Comparison of ENCODE assay signal across 23 cellular contexts in the genomic region with DNA sequence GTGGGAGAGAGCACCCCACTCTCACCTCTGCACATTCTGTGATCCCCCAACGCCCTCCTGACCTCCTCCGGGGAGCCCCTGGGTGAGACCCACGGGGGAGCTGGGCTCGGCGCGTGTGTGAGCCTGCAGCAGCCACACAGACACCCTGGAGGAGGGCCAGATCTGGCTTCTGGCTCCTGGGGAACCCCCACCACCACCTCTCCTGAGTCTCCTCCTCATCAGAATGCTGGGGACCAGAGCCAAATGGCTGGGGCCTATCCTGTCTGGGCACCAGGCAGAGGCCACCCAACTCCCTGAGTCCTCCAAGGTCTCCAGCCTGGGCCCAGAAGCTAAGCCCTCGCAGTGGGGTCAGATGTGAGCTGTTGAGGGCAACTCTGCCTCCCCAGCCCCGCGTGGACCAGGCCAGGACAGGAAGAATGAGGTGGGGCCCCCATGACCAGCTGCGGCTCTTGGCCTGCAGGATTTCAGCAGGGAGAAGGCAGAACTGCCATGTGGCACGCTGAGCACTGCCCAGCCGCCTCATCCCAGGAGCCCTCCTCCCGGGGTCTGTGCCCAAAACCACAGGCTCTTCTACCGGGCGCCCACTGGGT. TPM values are rescaled to one million over a fixed set of nuclear protein-coding genes. Genes with fewer than 3 reads are reported as not detected.
A peak's percentile ranks its signal among the peaks of the same experiment; 100 is the strongest.
DNase-seq lines count a peak whose midpoint lies in the region; ATAC-seq and TF ChIP-seq lines count a peak whose summit lies in the region.
"Had no signal": no experiment of that assay in that cellular context is flagged by ENCODE, and none has a peak within 500 bp of the region (broad histone marks: within the 10 kb centered on the region; RNA-seq: fewer than 3 reads in every experiment).

No MANE protein-coding gene starts in this region.

- H3K36me3 ChIP-seq in lung (ENCODE audit: control insufficient read depth in 2 of 2, insufficient read depth in 2 of 2, low read length in 2 of 2) (no peaks in the 10 kb centered on the region), skeletal muscle tissue (ENCODE audit: control insufficient read depth in 3 of 3, insufficient read depth in 3 of 3, low read length in 3 of 3) (no peaks in the 10 kb centered on the region), osteoblast (ENCODE audit: insufficient read depth, low read length) (no peaks in the 10 kb centered on the region)
- H3K36me3 ChIP-seq: colonic mucosa had no signal

- H4K20me1 ChIP-seq in osteoblast (ENCODE audit: insufficient read depth, low read length): no peaks in the 10 kb centered on the region

- 69 to 78% methylated on average over 15 of the region's 15 CpGs for WGBS in lung, 2 donors

- no peak overlapping the region for H3K4me3 ChIP-seq in lung
- peak overlapping the region in 1 of 3 donors; percentile 13 for H3K4me3 ChIP-seq in skeletal muscle tissue (ENCODE audit: low read length in 3 of 3)
- H3K4me3 ChIP-seq in osteoblast (ENCODE audit: insufficient read depth, low read length): no peak overlapping the region
- H3K4me3 ChIP-seq: colonic mucosa, mucosa of descending colon had no signal

- no peak for DNase-seq in lung (ENCODE audit: low spot score)
- no peak for DNase-seq in osteoblast (ENCODE audit: insufficient read length, low spot score, missing footprints)
- no peak for DNase-seq in stimulated activated naive CD4-positive, alpha-beta T cell (lab: John Stamatoyannopoulos, UW)
- DNase-seq: activated naive CD4-positive, alpha-beta T cell treated with anti-CD3 and anti-CD28 coated beads, Interleukin-2, amount 10 ng/mL, durations not matched to agents 7 days and 5 days; Calu3; colonic mucosa; hippocampal formation; islet precursor cell; KBM-7; NCI-H2081; SIG-M5; small intestine had no signal

- no peak for TF ChIP-seq CTCF in C4-2B (conservative IDR thresholded peaks at IDR 0.05)
- no peak for TF ChIP-seq CTCF in lung (IDR thresholded peaks at IDR 0.05; ENCODE audit: control extremely low read depth, extremely low read depth)
- no peak for TF ChIP-seq CTCF in osteoblast (IDR thresholded peaks at IDR 0.05; ENCODE audit: extremely low read depth, low read depth, low read length)

- no peaks in the 10 kb centered on the region for H3K79me2 ChIP-seq in osteoblast (ENCODE audit: insufficient read depth, low read length)

- no peaks in the 10 kb centered on the region for H3K27me3 Mint-ChIP-seq in dendritic cell treated with granulocyte-macrophage colony-stimulating factor and Interleukin-4, amounts not matched to agents 40 ng/mL and 50 ng/mL, for 4 days
- H3K27me3 Mint-ChIP-seq: activated naive CD4-positive, alpha-beta T cell treated with anti-CD3 and anti-CD28 coated beads, Interleukin-2, amount 10 ng/mL, durations not matched to agents 7 days and 5 days had no signal

- peaks cover 92% of the 10 kb centered on the region for H3K4me1 Mint-ChIP-seq in dendritic cell treated with granulocyte-macrophage colony-stimulating factor and Interleukin-4, amounts not matched to agents 40 ng/mL and 50 ng/mL, for 4 days (ENCODE audit: low read depth)

- no peak for ATAC-seq in lung (ENCODE audit: insufficient read depth, low FRiP score)
- ATAC-seq in HG03097 (IDR thresholded peaks at IDR 0.05; ENCODE audit: low FRiP score, unreplicated experiment): no peak
- no peak for ATAC-seq in HG03039 (IDR thresholded peaks at IDR 0.05; ENCODE audit: unreplicated experiment)
- ATAC-seq: mucosa of descending colon had no signal

- H3K4me1 ChIP-seq in lung (ENCODE audit: control insufficient read depth in 2 of 2, insufficient read depth in 2 of 2, low read length in 2 of 2): peaks cover 0 to 44% of the 10 kb centered on the region in 2 donors
- H3K4me1 ChIP-seq in skeletal muscle tissue (ENCODE audit: control insufficient read depth in 3 of 3, insufficient read depth in 3 of 3, low read length in 3 of 3): peaks cover 39 to 62% (median 54%) of the 10 kb centered on the region in 3 donors
- peaks cover 20% of the 10 kb centered on the region for H3K4me1 ChIP-seq in osteoblast (ENCODE audit: insufficient read depth, low read length)

- H2AFZ ChIP-seq in osteoblast (ENCODE audit: low read length): no peak overlapping the region

- no peaks in the 10 kb centered on the region for H3K9me3 Mint-ChIP-seq in dendritic cell treated with granulocyte-macrophage colony-stimulating factor and Interleukin-4, amounts not matched to agents 40 ng/mL and 50 ng/mL, for 4 days
- H3K9me3 Mint-ChIP-seq: activated naive CD4-positive, alpha-beta T cell treated with anti-CD3 and anti-CD28 coated beads, Interleukin-2, amount 10 ng/mL, durations not matched to agents 7 days and 5 days; T-helper 1 cell treated with Interleukin-12 subunit alpha and Interleukin-12 subunit beta and Interleukin-4 antibody, amounts not matched to agents 30 μg/mL and 1 μg/mL, for 36 hours had no signal

- H3K9me3 ChIP-seq in lung (ENCODE audit: control insufficient read depth in 2 of 2, insufficient read depth in 1 of 2, low read length in 1 of 2) (no peaks in the 10 kb centered on the region), skeletal muscle tissue (ENCODE audit: control insufficient read depth in 3 of 3, low read length in 3 of 3) (no peaks in the 10 kb centered on the region), osteoblast (ENCODE audit: low read depth, low read length) (no peaks in the 10 kb centered on the region)
- H3K9me3 ChIP-seq: colonic mucosa, mucosa of descending colon had no signal

- H3K9ac ChIP-seq in skeletal muscle tissue (ENCODE audit: low read depth in 1 of 3, low read length in 3 of 3): peak overlapping the region; percentile 51 to 87 (median 87)

- H3K36me3 Mint-ChIP-seq in dendritic cell treated with granulocyte-macrophage colony-stimulating factor and Interleukin-4, amounts not matched to agents 40 ng/mL and 50 ng/mL, for 4 days (ENCODE audit: low read depth): no peaks in the 10 kb centered on the region
- H3K36me3 Mint-ChIP-seq: activated naive CD4-positive, alpha-beta T cell treated with anti-CD3 and anti-CD28 coated beads, Interleukin-2, amount 10 ng/mL, durations not matched to agents 7 days and 5 days had no signal

- H3K4me3 Mint-ChIP-seq in dendritic cell treated with granulocyte-macrophage colony-stimulating factor and Interleukin-4, amounts not matched to agents 40 ng/mL and 50 ng/mL, for 4 days: no peak overlapping the region
- H3K4me3 Mint-ChIP-seq: activated naive CD4-positive, alpha-beta T cell treated with anti-CD3 and anti-CD28 coated beads, Interleukin-2, amount 10 ng/mL, durations not matched to agents 7 days and 5 days; T-helper 1 cell treated with Interleukin-12 subunit alpha and Interleukin-12 subunit beta and Interleukin-4 antibody, amounts not matched to agents 30 μg/mL and 1 μg/mL, for 36 hours had no signal

- intact Hi-C loops in dendritic cell treated with granulocyte-macrophage colony-stimulating factor and Interleukin-4, amounts not matched to agents 40 ng/mL and 50 ng/mL, for 4 days (cut with micrococcal nuclease): no loop called here

- peak overlapping the region; percentile 86 for H3K27ac Mint-ChIP-seq in dendritic cell treated with granulocyte-macrophage colony-stimulating factor and Interleukin-4, amounts not matched to agents 40 ng/mL and 50 ng/mL, for 4 days
- H3K27ac Mint-ChIP-seq: activated naive CD4-positive, alpha-beta T cell treated with anti-CD3 and anti-CD28 coated beads, Interleukin-2, amount 10 ng/mL, durations not matched to agents 7 days and 5 days; T-helper 1 cell treated with Interleukin-12 subunit alpha and Interleukin-12 subunit beta and Interleukin-4 antibody, amounts not matched to agents 30 μg/mL and 1 μg/mL, for 36 hours had no signal

- H3K27me3 ChIP-seq in lung (ENCODE audit: control insufficient read depth, insufficient read depth) (no peaks in the 10 kb centered on the region), skeletal muscle tissue (ENCODE audit: control insufficient read depth in 3 of 3, insufficient read depth in 3 of 3, low read length in 3 of 3) (no peaks in the 10 kb centered on the region), osteoblast (ENCODE audit: insufficient read depth, low read length) (no peaks in the 10 kb centered on the region)
- H3K27me3 ChIP-seq: colonic mucosa had no signal

- H3K4me2 ChIP-seq in osteoblast (ENCODE audit: insufficient read depth, low read length): no peak overlapping the region

- H3K27ac ChIP-seq in C4-2B (peak overlapping the region; percentile 98; the same call in 1 of the 2 replicates), lung (ENCODE audit: low read depth in 1 of 2, low read length in 1 of 2) (peak overlapping the region; percentile 43 to 94), skeletal muscle tissue (ENCODE audit: low read depth, low read length) (peak overlapping the region; percentile 93), osteoblast (ENCODE audit: low read depth, low read length) (no peak overlapping the region)
- H3K27ac ChIP-seq: colonic mucosa had no signal

RNA-seq across cellular contexts. Expression of a gene that starts 5.5 kb away (rescaled TPM):
- total RNA-seq in lung: 100 to 1,000 TPM; 131 to 132 TPM
- 100 to 1,000 TPM in 1 of 2 donors, 10 to 100 TPM in 1; 99.0 to 238 TPM for polyA plus RNA-seq in lung
- 14.6 TPM for total RNA-seq in skeletal muscle tissue
- 14.4 and 19.9 TPM in 2 replicates for total RNA-seq in osteoblast

RNA-seq across cellular contexts. Expression of a gene that starts 36.7 kb away (rescaled TPM):
- total RNA-seq in lung (100 to 1,000 TPM in 1 of 2 donors, 10 to 100 TPM in 1; 18.7 to 106 TPM), skeletal muscle tissue (13.0 TPM), osteoblast (28.0 and 31.1 TPM in 2 replicates)
- polyA plus RNA-seq in lung: 100 to 1,000 TPM in 1 of 2 donors, 10 to 100 TPM in 1; 37.9 to 110 TPM

RNA-seq across cellular contexts. Expression of a gene that starts 36.8 kb away (rescaled TPM):
- total RNA-seq in lung (10 to 100 TPM; 17.6 to 33.9 TPM), skeletal muscle tissue (9.9 TPM), osteoblast (18.8 and 20.0 TPM in 2 replicates)
- polyA plus RNA-seq in lung: 10 to 100 TPM; 13.6 to 15.6 TPM

RNA-seq across cellular contexts. Expression of a gene that starts 57.5 kb away (rescaled TPM):
- under 1 TPM in 1 of 2 donors, not detected in 1; 0.51 TPM for total RNA-seq in lung
- polyA plus RNA-seq in lung: under 1 TPM; 0.02 to 0.19 TPM
- total RNA-seq in skeletal muscle tissue: not detected
- not detected in 2 replicates for total RNA-seq in osteoblast
- total RNA-seq: Calu3, H4, NCI-H460, osteocyte, urinary bladder had no signal
